1 cellular context compared by ENCODE assay signal in genomic region chr1:21906173-21907078, GRCh38.
TF ChIP-seq lines count a peak whose summit lies in the region.

No MANE protein-coding gene starts in this region.

TF ChIP-seq in GM12878, 131 proteins besides CTCF, POLR2A, EP300 and RAD21 (continued from another document):
- TF ChIP-seq PBX3 (IDR thresholded peaks at IDR 0.05; ENCODE audit: insufficient replicate concordance, low read depth, low read length), result peak; percentile 19
- no peak for TF ChIP-seq BACH1 (IDR thresholded peaks at IDR 0.05; ENCODE audit: borderline replicate concordance)
- no peak for TF ChIP-seq ZBTB11 (CRISPR knock-in tag; IDR thresholded peaks at IDR 0.05)
- TF ChIP-seq PKNOX1 (IDR thresholded peaks at IDR 0.05), result peak; percentile 47; the same call in 1 of the 2 replicates
